Comparison of ENCODE assay signal across 22 cellular contexts in genomic region chr6:46773201-46773855, GRCh38. TPM values are rescaled to one million over a fixed set of nuclear protein-coding genes. Genes with fewer than 3 reads are reported as not detected.
DNase-seq lines count a peak whose midpoint lies in the region; ATAC-seq, FAIRE-seq and TF ChIP-seq lines count a peak whose summit lies in the region.
"Had no signal": no experiment of that assay in that cellular context is flagged by ENCODE, and none has a peak within 500 bp of the region (broad histone marks: within the 10 kb centered on the region; RNA-seq: fewer than 3 reads in every experiment).

No MANE protein-coding gene starts in this region.

- FAIRE-seq in bronchial epithelial cell (lab: Jason Lieb, UNC): peak; percentile 28

- peaks cover 0 to 28% (median 8%) of the 10 kb centered on the region in 6 donors for H3K4me1 ChIP-seq in spleen
- H3K4me1 ChIP-seq in transverse colon: no peaks in the 10 kb centered on the region
- H3K4me1 ChIP-seq: HAP-1, sigmoid colon had no signal

- TF ChIP-seq CTCF in HL-60 (IDR thresholded peaks at IDR 0.05; ENCODE audit: insufficient read depth, low read length) (no peak), bronchial epithelial cell (IDR thresholded peaks at IDR 0.05; ENCODE audit: insufficient read depth, low read length, severe bottlenecking) (no peak), spleen (IDR thresholded peaks at IDR 0.05 in 8 of 11, conservative IDR thresholded peaks at IDR 0.05 in 3 of 11) (no peak), transverse colon (IDR thresholded peaks at IDR 0.05) (no peak)

- TF ChIP-seq POLR2A in spleen (IDR thresholded peaks at IDR 0.05): no peak
- TF ChIP-seq POLR2A in transverse colon (IDR thresholded peaks at IDR 0.05): no peak

- intact Hi-C loops in spleen (cut with DNase I; ENCODE audit: low total_unique reads) (no loop called here), transverse colon (cut with DNase I; ENCODE audit: low total_unique reads) (no loop called here)

- H3K9me3 ChIP-seq in spleen (no peaks in the 10 kb centered on the region), transverse colon (no peaks in the 10 kb centered on the region)
- H3K9me3 ChIP-seq: HAP-1, sigmoid colon had no signal

- H3K4me3 ChIP-seq in HL-60 (replicated peaks; ENCODE audit: insufficient read depth, low read length) (no peak overlapping the region), bronchial epithelial cell (ENCODE audit: low read depth, low read length) (no peak overlapping the region), spleen (peak overlapping the region in 1 of 8 donors; percentile 44), transverse colon (no peak overlapping the region)
- H3K4me3 ChIP-seq: HAP-1, sigmoid colon had no signal

- no peak for TF ChIP-seq EP300 in transverse colon (IDR thresholded peaks at IDR 0.05; ENCODE audit: low read depth)

- in situ Hi-C loops in transverse colon (cut with MboI; ENCODE audit: low pct_ligation_motif_present in 1 of 4, low pct_unique_long_range_greater_than_20kb in 1 of 4, low sequenced_read_pairs in 3 of 4): no loop called here

- H3K36me3 ChIP-seq in bronchial epithelial cell (ENCODE audit: control insufficient read depth, insufficient read depth, low read length) (no peaks in the 10 kb centered on the region), spleen (no peaks in the 10 kb centered on the region), transverse colon (no peaks in the 10 kb centered on the region)
- H3K36me3 ChIP-seq: HAP-1, sigmoid colon had no signal

- WGBS in spleen, 5 donors: 25 to 61% (median 50%) methylated on average over 1 of the region's 1 CpG
- 58% methylated on average over 1 of the region's 1 CpG; no CpG with 5 or more reads in 1 of the 2 donors for WGBS in transverse colon (ENCODE audit: low coverage in 1 of 2), 2 donors

- peak; percentile 20 for ATAC-seq in GM19395 (IDR thresholded peaks at IDR 0.05; ENCODE audit: unreplicated experiment)
- ATAC-seq in GM21825 (IDR thresholded peaks at IDR 0.05; ENCODE audit: unreplicated experiment): no peak
- no peak for ATAC-seq in HG02678 (IDR thresholded peaks at IDR 0.05; ENCODE audit: unreplicated experiment)
- ATAC-seq: WTC11 had no signal

- H3K27me3 ChIP-seq in HL-60 (ENCODE audit: insufficient read depth, poor library complexity, severe bottlenecking): no peaks in the 10 kb centered on the region
- no peaks in the 10 kb centered on the region for H3K27me3 ChIP-seq in bronchial epithelial cell (ENCODE audit: control insufficient read depth, insufficient read depth, low read length)
- no peaks in the 10 kb centered on the region for H3K27me3 ChIP-seq in spleen (replicated peaks in 1 of 7)
- H3K27me3 ChIP-seq in transverse colon: no peaks in the 10 kb centered on the region
- H3K27me3 ChIP-seq: sigmoid colon had no signal

- peak in 1 of 2 experiments; percentile 55 for DNase-seq in HL-60 (ENCODE audit: low read depth in 1 of 2, low spot score in 1 of 2)
- peak; percentile 73 for DNase-seq in bronchial epithelial cell (ENCODE audit: low read depth)
- DNase-seq in spleen: no peak
- DNase-seq in transverse colon: no peak
- no peak for DNase-seq in activated CD4-positive, alpha-beta T cell treated with anti-CD3 and anti-CD28 coated beads, Interleukin-2, amount 50 U/mL, for 48 hours
- DNase-seq: activated naive CD8-positive, alpha-beta T cell treated with anti-CD3 and anti-CD28 coated beads, Interleukin-2, amount 10 ng/mL, durations not matched to agents 7 days and 5 days; Calu3; erythroblast; NCI-H146; NCI-H2227 treated with DMSO at 0.1 percent for 48 hours; sigmoid colon; stimulated activated CD4-positive, alpha-beta T cell treated with anti-CD3 and anti-CD28 coated beads, Interleukin-1b, Interleukin-23, amount 100 ng/mL, for 48 hours had no signal

- H3K27ac ChIP-seq in HL-60 (replicated peaks) (peak overlapping the region; percentile 64), spleen (peak overlapping the region in 7 of 8 donors; percentile 3 to 85 (median 72)), transverse colon (peak overlapping the region in 2 of 4 donors; percentile 0 to 12)

RNA-seq across cellular contexts. Expression of gene MEP1A, which starts 19.9 kb away (rescaled TPM):
- total RNA-seq in bronchial epithelial cell: not detected in 2 replicates
- total RNA-seq in spleen: under 1 TPM in 4 of 7 donors, not detected in 3; 0.19 to 0.94 (median 0.41) TPM
- polyA plus RNA-seq in spleen: under 1 TPM; 0.09 to 0.22 (median 0.09) TPM
- 100 to 1,000 TPM in 3 of 4 donors, 10 to 100 TPM in 1; 31.2 to 601 (median 223) TPM for total RNA-seq in transverse colon
- total RNA-seq: activated naive CD8-positive, alpha-beta T cell treated with anti-CD3 and anti-CD28 coated beads, Interleukin-2, amount 10 ng/mL, durations not matched to agents 7 days and 5 days; activated T-helper 1 cell treated with anti-CD3 and anti-CD28 coated beads, Interleukin-12 subunit alpha, Interleukin-12 subunit beta, Interleukin-2, Interleukin-4 antibody, amounts not matched to agents 30 ng/mL and 10 ng/mL and 1 ng/mL, durations not matched to agents 14 hours and 24 hours and 36 hours; Calu3; dermis microvascular lymphatic vessel endothelial cell; left ventricle myocardium superior; osteoblast; Right ventricle myocardium superior had no signal

RNA-seq across cellular contexts. Expression of gene ANKRD66, which starts 26.6 kb away (rescaled TPM):
- total RNA-seq in bronchial epithelial cell: not detected in 2 replicates
- total RNA-seq in spleen: not detected
- polyA plus RNA-seq in spleen: not detected
- total RNA-seq in transverse colon: not detected
- total RNA-seq: activated naive CD8-positive, alpha-beta T cell treated with anti-CD3 and anti-CD28 coated beads, Interleukin-2, amount 10 ng/mL, durations not matched to agents 7 days and 5 days; activated T-helper 1 cell treated with anti-CD3 and anti-CD28 coated beads, Interleukin-12 subunit alpha, Interleukin-12 subunit beta, Interleukin-2, Interleukin-4 antibody, amounts not matched to agents 30 ng/mL and 10 ng/mL and 1 ng/mL, durations not matched to agents 14 hours and 24 hours and 36 hours; Calu3; dermis microvascular lymphatic vessel endothelial cell; left ventricle myocardium superior; osteoblast; Right ventricle myocardium superior; sigmoid colon; WTC11 had no signal
- polyA plus RNA-seq: sigmoid colon had no signal

RNA-seq across cellular contexts. Expression of gene PLA2G7, which starts 38.2 kb away (rescaled TPM):
- total RNA-seq in bronchial epithelial cell (not detected in 2 replicates), spleen (10 to 100 TPM; 19.1 to 47.9 (median 30.1) TPM), transverse colon (1 to 10 TPM in 2 of 4 donors, under 1 TPM in 1, not detected in 1; 0.14 to 3.0 (median 1.4) TPM)
- 10 to 100 TPM in 2 of 3 donors, 1 to 10 TPM in 1; 8.9 to 17.6 (median 15.7) TPM for polyA plus RNA-seq in spleen
- total RNA-seq: activated T-helper 1 cell treated with anti-CD3 and anti-CD28 coated beads, Interleukin-12 subunit alpha, Interleukin-12 subunit beta, Interleukin-2, Interleukin-4 antibody, amounts not matched to agents 30 ng/mL and 10 ng/mL and 1 ng/mL, durations not matched to agents 14 hours and 24 hours and 36 hours had no signal

Comparison
In these comparisons a context has a peak if more than half of its experiments do, and no peak if none do; other contexts are left out.
1. RNA of gene MEP1A, which starts 19.9 kb away (total RNA-seq): 31.2 to 601 TPM in transverse colon; 0.19 to 0.94 TPM in spleen and not detected in bronchial epithelial cell; every median in the first group is over 10 times any median in the second.
2. RNA of gene PLA2G7, which starts 38.2 kb away (total RNA-seq): 19.1 to 47.9 TPM in spleen; 0.14 to 3.0 TPM in transverse colon and not detected in bronchial epithelial cell; every median in the first group is over 4 times any median in the second.